ENCODE assay signal across 9 cellular contexts in genomic region chr20:63032861-63033634, GRCh38. TPM values are rescaled to one million over a fixed set of nuclear protein-coding genes. Genes with fewer than 3 reads are reported as not detected.
DNase-seq lines count a peak whose midpoint lies in the region; ATAC-seq lines count a peak whose summit lies in the region.
"Had no signal": no experiment of that assay in that cellular context is flagged by ENCODE, and none has a peak within 500 bp of the region (broad histone marks: within the 10 kb centered on the region; RNA-seq: fewer than 3 reads in every experiment).

No MANE protein-coding gene starts in this region.

- H3K36me3 Mint-ChIP-seq in activated CD4-positive, alpha-beta T cell treated with anti-CD3 and anti-CD28 coated beads, Interleukin-2, amount 10 ng/mL, durations not matched to agents 7 days and 5 days (ENCODE audit: low read depth) = no peaks in the 10 kb centered on the region
- H3K36me3 Mint-ChIP-seq in activated T-helper 17 cell treated with anti-CD3 and anti-CD28 coated beads, Interleukin-2, amount 50 U/mL, for 72 hours (ENCODE audit: low read depth) = no peaks in the 10 kb centered on the region

- DNase-seq in activated CD4-positive, alpha-beta T cell treated with anti-CD3 and anti-CD28 coated beads, Interleukin-2, amount 10 ng/mL, durations not matched to agents 7 days and 5 days = peak; percentile 12
- no peak for DNase-seq in activated CD4-positive, alpha-beta T cell treated with anti-CD3 and anti-CD28 coated beads for 4 hours
- DNase-seq in posterior vena cava (ENCODE audit: low spot score) (peak; percentile 62), iPS-NIHi7 (ENCODE audit: extremely low spot score) (no peak), NCI-H510A treated with DMSO at 0.1 percent for 48 hours (lab: John Stamatoyannopoulos, UW) (no peak), NK-92 (lab: John Stamatoyannopoulos, UW; ENCODE audit: unreplicated experiment) (no peak)

- CTCF ChIA-PET in activated CD4-positive, alpha-beta T cell treated with anti-CD3 and anti-CD28 coated beads, Interleukin-2, amount 10 ng/mL, durations not matched to agents 7 days and 5 days (lab: Charles Lee) = no interaction called here

- peaks cover 8% of the 10 kb centered on the region for H3K4me1 Mint-ChIP-seq in activated CD4-positive, alpha-beta T cell treated with anti-CD3 and anti-CD28 coated beads, Interleukin-2, amount 10 ng/mL, durations not matched to agents 7 days and 5 days
- H3K4me1 Mint-ChIP-seq in activated T-helper 17 cell treated with anti-CD3 and anti-CD28 coated beads, Interleukin-2, amount 50 U/mL, for 72 hours = no peaks in the 10 kb centered on the region

- H3K27me3 Mint-ChIP-seq in activated CD4-positive, alpha-beta T cell treated with anti-CD3 and anti-CD28 coated beads, Interleukin-2, amount 10 ng/mL, durations not matched to agents 7 days and 5 days = peaks cover 19% of the 10 kb centered on the region
- peaks cover 10% of the 10 kb centered on the region for H3K27me3 Mint-ChIP-seq in activated T-helper 17 cell treated with anti-CD3 and anti-CD28 coated beads, Interleukin-2, amount 50 U/mL, for 72 hours

- no peak overlapping the region for H3K27ac Mint-ChIP-seq in activated CD4-positive, alpha-beta T cell treated with anti-CD3 and anti-CD28 coated beads, Interleukin-2, amount 10 ng/mL, durations not matched to agents 7 days and 5 days
- no peak overlapping the region for H3K27ac Mint-ChIP-seq in activated T-helper 17 cell treated with anti-CD3 and anti-CD28 coated beads, Interleukin-2, amount 50 U/mL, for 72 hours
- H3K27ac Mint-ChIP-seq: progenitor cell of endocrine pancreas had no signal

- ATAC-seq in HG02870 (IDR thresholded peaks at IDR 0.05; ENCODE audit: unreplicated experiment) = peak; percentile 59
- ATAC-seq in activated T-helper 17 cell treated with anti-CD3 and anti-CD28 coated beads, Interleukin-2, amount 50 U/mL, for 72 hours (replicated peaks) = no peak

- intact Hi-C loops in posterior vena cava (cut with DNase I) = no loop called here

- H3K4me3 Mint-ChIP-seq in activated CD4-positive, alpha-beta T cell treated with anti-CD3 and anti-CD28 coated beads, Interleukin-2, amount 10 ng/mL, durations not matched to agents 7 days and 5 days = peak overlapping the region; percentile 57
- H3K4me3 Mint-ChIP-seq in activated T-helper 17 cell treated with anti-CD3 and anti-CD28 coated beads, Interleukin-2, amount 50 U/mL, for 72 hours = peak overlapping the region; percentile 43

- H3K9me3 Mint-ChIP-seq in activated CD4-positive, alpha-beta T cell treated with anti-CD3 and anti-CD28 coated beads, Interleukin-2, amount 10 ng/mL, durations not matched to agents 7 days and 5 days = no peaks in the 10 kb centered on the region
- no peaks in the 10 kb centered on the region for H3K9me3 Mint-ChIP-seq in activated T-helper 17 cell treated with anti-CD3 and anti-CD28 coated beads, Interleukin-2, amount 50 U/mL, for 72 hours

- POLR2A ChIA-PET in activated CD4-positive, alpha-beta T cell treated with anti-CD3 and anti-CD28 coated beads, Interleukin-2, amount 10 ng/mL, durations not matched to agents 7 days and 5 days (lab: Charles Lee) = no interaction called here

RNA-seq across cellular contexts. Expression of gene BHLHE23, which starts 26.3 kb away (rescaled TPM):
- total RNA-seq in activated CD4-positive, alpha-beta T cell treated with anti-CD3 and anti-CD28 coated beads, Interleukin-2, amount 10 ng/mL, durations not matched to agents 7 days and 5 days = not detected
- not detected for total RNA-seq in activated T-helper 17 cell treated with anti-CD3 and anti-CD28 coated beads, Interleukin-2, amount 50 U/mL, for 72 hours
- not detected for total RNA-seq in posterior vena cava
- total RNA-seq: progenitor cell of endocrine pancreas had no signal

Comparison
In these comparisons a context has a peak if more than half of its experiments do, and no peak if none do; other contexts are left out.
1. DNase-seq: peak in activated CD4-positive, alpha-beta T cell treated with anti-CD3 and anti-CD28 coated beads, Interleukin-2, amount 10 ng/mL, durations not matched to agents 7 days and 5 days (single experiment) and posterior vena cava (single experiment); none in activated CD4-positive, alpha-beta T cell treated with anti-CD3 and anti-CD28 coated beads for 4 hours (0 of 2), iPS-NIHi7 (single experiment), NCI-H510A treated with DMSO at 0.1 percent for 48 hours (single experiment) and NK-92 (single experiment).